In genomic region chr1:47772960-47773682, GRCh38 we compare ENCODE assay signal across 1 cellular context.
TF ChIP-seq lines count a peak whose summit lies in the region.

No MANE protein-coding gene starts in this region.

TF ChIP-seq in GM23338, 12 proteins besides CTCF, POLR2A, EP300 and RAD21 (continued from another document):
- TF ChIP-seq ZNF462 (CRISPR knock-in tag; IDR thresholded peaks at IDR 0.05) (no peak), CREB1 (CRISPR knock-in tag; IDR thresholded peaks at IDR 0.05; ENCODE audit: low read depth) (no peak), ZNF114 (CRISPR knock-in tag; IDR thresholded peaks at IDR 0.05) (no peak), EZH2phosphoT487 (IDR thresholded peaks at IDR 0.05; ENCODE audit: unreplicated experiment) (no peak)
